Comparison of ENCODE assay signal across 19 cellular contexts in the genomic region with DNA sequence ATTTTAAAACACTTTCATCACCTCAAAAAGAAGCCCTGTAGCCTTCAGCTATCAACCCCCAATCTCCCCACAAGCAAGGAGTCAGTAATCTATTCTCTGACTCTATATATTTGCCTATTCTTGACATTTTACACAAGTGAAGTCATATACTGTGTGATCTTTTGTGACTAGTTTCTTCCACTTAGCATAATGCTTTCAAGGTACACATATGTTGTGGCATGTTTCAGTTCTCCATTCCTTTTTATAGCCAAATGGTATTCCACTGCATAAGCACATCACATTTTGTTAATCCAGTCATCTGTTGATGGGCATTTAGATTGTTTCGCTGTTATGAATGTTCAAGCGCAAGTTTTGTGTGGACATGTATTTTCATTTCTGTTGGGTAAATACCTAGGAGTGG.
DNase-seq lines count a peak whose midpoint lies in the region; ATAC-seq and TF ChIP-seq lines count a peak whose summit lies in the region.
"Had no signal": no experiment of that assay in that cellular context is flagged by ENCODE, and none has a peak within 500 bp of the region (broad histone marks: within the 10 kb centered on the region; RNA-seq: fewer than 3 reads in every experiment).

No MANE protein-coding gene starts in this region.

- H4K91ac ChIP-seq in trophoblast cell (ENCODE audit: low read depth, low read length): no peak overlapping the region

- H3K4me2 ChIP-seq in trophoblast cell (ENCODE audit: low read length): no peak overlapping the region
- H3K4me2 ChIP-seq: A549; BLaER1 treated with 17β-estradiol and CSF1 and Interleukin-3, amounts not matched to agents 10 nM and 100 nM had no signal

- WGBS in trophoblast cell (ENCODE audit: extremely low coverage, insufficient coverage, insufficient read length): no CpG with 5 or more reads among the region's 2 CpGs

- TF ChIP-seq CTCF in HFFc6 (IDR thresholded peaks at IDR 0.05): no peak

- H3K27me3 ChIP-seq in trophoblast cell (ENCODE audit: insufficient read depth, low read length) (no peaks in the 10 kb centered on the region), MG63 (no peaks in the 10 kb centered on the region)
- H3K27me3 ChIP-seq: BLaER1 treated with 17β-estradiol and CSF1 and Interleukin-3, amounts not matched to agents 10 nM and 100 nM had no signal

- no peak overlapping the region for H3K9ac ChIP-seq in trophoblast cell (ENCODE audit: low read length)
- H3K9ac ChIP-seq: BLaER1 treated with 17β-estradiol and CSF1 and Interleukin-3, amounts not matched to agents 10 nM and 100 nM had no signal

- DNase-seq in HFFc6: no peak
- no peak for DNase-seq in trophoblast cell
- DNase-seq in cerebellar cortex (ENCODE audit: low spot score): no peak
- no peak for DNase-seq in stimulated activated CD4-positive, alpha-beta T cell treated with anti-CD3 and anti-CD28 coated beads, Interleukin-2, amount 100 ng/mL, for 24 hours
- no peak for DNase-seq in MG63
- DNase-seq: DND-41, GOT3, KBM-7, NCI-H1092 treated with DMSO at 0.1 percent for 48 hours, NCI-H1694, NCI-H2107, NCI-H226, NCI-H524 treated with DMSO at 0.1 percent for 48 hours, SHP77 treated with DMSO at 0.1 percent for 48 hours had no signal

- H3K36me3 Mint-ChIP-seq in HFFc6 (ENCODE audit: low read depth): peaks cover 14% of the 10 kb centered on the region

- H3K36me3 ChIP-seq in trophoblast cell (ENCODE audit: control insufficient read depth in 1 of 2, insufficient read depth in 2 of 2, low read length in 2 of 2): no peaks in the 10 kb centered on the region
- H3K36me3 ChIP-seq in MG63: peaks cover 10% of the 10 kb centered on the region
- H3K36me3 ChIP-seq: BLaER1 treated with 17β-estradiol and CSF1 and Interleukin-3, amounts not matched to agents 10 nM and 100 nM had no signal

- no peak overlapping the region for H3K14ac ChIP-seq in trophoblast cell (ENCODE audit: low read length)

- no peaks in the 10 kb centered on the region for H3K79me2 ChIP-seq in trophoblast cell (ENCODE audit: control insufficient read depth, insufficient read depth, low read length, poor library complexity)

- no peak overlapping the region for H2BK120ac ChIP-seq in trophoblast cell (ENCODE audit: insufficient read depth, low read length, poor library complexity)

- no peak overlapping the region for H2BK12ac ChIP-seq in trophoblast cell (ENCODE audit: low read length)

- H2AK5ac ChIP-seq in trophoblast cell (ENCODE audit: low read length): peak overlapping the region; percentile 19

- H3K4me1 ChIP-seq in trophoblast cell (ENCODE audit: control insufficient read depth in 1 of 2, insufficient read depth in 2 of 2, low read length in 2 of 2): peaks cover 6 to 7% of the 10 kb centered on the region in 2 experiments
- H3K4me1 ChIP-seq: BLaER1 treated with 17β-estradiol and CSF1 and Interleukin-3, amounts not matched to agents 10 nM and 100 nM had no signal

- H2AFZ ChIP-seq in trophoblast cell (ENCODE audit: insufficient read depth, low read length, poor library complexity): no peak overlapping the region

- H3K23ac ChIP-seq in trophoblast cell (ENCODE audit: low read length): no peak overlapping the region

- H3K9me3 ChIP-seq in trophoblast cell (ENCODE audit: insufficient read depth, low read depth, low read length) (no peaks in the 10 kb centered on the region), MG63 (no peaks in the 10 kb centered on the region)
- H3K9me3 ChIP-seq: A549; BLaER1 treated with 17β-estradiol and CSF1 and Interleukin-3, amounts not matched to agents 10 nM and 100 nM had no signal

- H3K4ac ChIP-seq in trophoblast cell (ENCODE audit: low read depth, low read length): no peak overlapping the region

- no peak overlapping the region for H3K27ac ChIP-seq in trophoblast cell (ENCODE audit: low read depth, low read length)
- H3K27ac ChIP-seq: A549; BLaER1 treated with 17β-estradiol and CSF1 and Interleukin-3, amounts not matched to agents 10 nM and 100 nM had no signal

- no peak overlapping the region for H3K4me3 Mint-ChIP-seq in HFFc6

- H3K79me1 ChIP-seq in trophoblast cell (ENCODE audit: low read length): peaks cover 20% of the 10 kb centered on the region

- H3K4me3 ChIP-seq in trophoblast cell (ENCODE audit: low read depth, low read length): no peak overlapping the region
- H3K4me3 ChIP-seq in MG63: no peak overlapping the region
- H3K4me3 ChIP-seq: A549; BLaER1 treated with 17β-estradiol and CSF1 and Interleukin-3, amounts not matched to agents 10 nM and 100 nM had no signal

- no peak overlapping the region for H3K18ac ChIP-seq in trophoblast cell (ENCODE audit: low read length)

- ATAC-seq in GM18499 (IDR thresholded peaks at IDR 0.05; ENCODE audit: insufficient read depth, unreplicated experiment) (peak; percentile 82), HG03565 (IDR thresholded peaks at IDR 0.05; ENCODE audit: unreplicated experiment) (peak; percentile 77)
- ATAC-seq: A549, SK-N-SH treated with all-trans-retinoic acid at 6 μM for 48 hours had no signal

- H2BK5ac ChIP-seq in trophoblast cell (ENCODE audit: low read depth, low read length, poor library complexity): no peak overlapping the region

- no peaks in the 10 kb centered on the region for H3K9me3 Mint-ChIP-seq in HFFc6

- 0 out of 2 replicates have a peak overlapping the region, but pooled peaks have one; percentile 9 for H3K27ac Mint-ChIP-seq in HFFc6

- H3K27me3 Mint-ChIP-seq in HFFc6 (ENCODE audit: insufficient read depth): no peaks in the 10 kb centered on the region

- no peak overlapping the region for H4K8ac ChIP-seq in trophoblast cell (ENCODE audit: low read depth, low read length)

- H3K4me1 Mint-ChIP-seq in HFFc6 (ENCODE audit: low read depth): peaks cover 79% of the 10 kb centered on the region

- no peak overlapping the region for H4K12ac ChIP-seq in trophoblast cell (ENCODE audit: low read depth, low read length)
